37 cellular contexts compared by ENCODE assay signal in the genomic region with DNA sequence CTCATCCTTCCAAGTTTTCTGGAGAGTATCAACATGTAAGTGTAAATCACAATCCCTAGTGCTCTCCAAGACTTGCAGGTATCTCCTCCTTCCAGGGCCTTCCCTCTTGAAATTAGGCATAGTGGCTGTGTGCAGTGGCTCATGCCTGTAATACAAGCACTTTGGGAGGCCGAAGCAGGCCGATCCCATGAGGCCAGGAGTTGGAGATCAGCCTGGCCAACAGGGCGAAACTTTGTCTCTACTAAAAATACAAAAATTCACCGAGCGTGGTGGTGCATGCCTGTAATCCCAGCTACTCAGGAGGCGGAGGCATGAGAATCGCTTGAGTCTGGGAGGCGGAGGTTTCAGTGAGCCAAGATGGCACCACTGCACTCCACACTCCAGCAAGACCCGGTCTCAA. TPM values are rescaled to one million over a fixed set of nuclear protein-coding genes. Genes with fewer than 3 reads are reported as not detected.
"Had no signal": no experiment of that assay in that cellular context is flagged by ENCODE, and none has a peak within 500 bp of the region (broad histone marks: within the 10 kb centered on the region; RNA-seq: fewer than 3 reads in every experiment).

No MANE protein-coding gene starts in this region.

- H3K27ac Mint-ChIP-seq: activated B cell treated with CpG ODN at 0.5 μM for 24 hours; activated CD4-positive, alpha-beta memory T cell treated with anti-CD3 and anti-CD28 coated beads for 36 hours; activated CD4-positive, alpha-beta T cell treated with anti-CD3 and anti-CD28 coated beads, Interleukin-2, amount 10 ng/mL, durations not matched to agents 24 days and 14 days; activated CD8-positive, alpha-beta T cell treated with anti-CD3 and anti-CD28 coated beads for 36 hours; activated naive CD4-positive, alpha-beta T cell treated with anti-CD3 and anti-CD28 coated beads for 36 hours; activated naive CD4-positive, alpha-beta T cell treated with anti-CD3 and anti-CD28 coated beads, Interleukin-2, amount 50 U/mL, for 72 hours; activated naive CD8-positive, alpha-beta T cell treated with anti-CD3 and anti-CD28 coated beads for 36 hours; activated T-cell treated with anti-CD3 and anti-CD28 coated beads, Interleukin-2, amount 50 U/mL, for 72 hours; activated T-helper 1 cell treated with anti-CD3 and anti-CD28 coated beads, Interleukin-12 subunit alpha, Interleukin-12 subunit beta, Interleukin-2, Interleukin-4 antibody, amounts not matched to agents 30 ng/mL and 10 ng/mL and 1 ng/mL, durations not matched to agents 14 hours and 24 hours and 36 hours; activated T-helper 17 cell treated with anti-CD3 and anti-CD28 coated beads, Interleukin-2, amount 50 U/mL, for 72 hours; T-helper 1 cell treated with Interleukin-12 subunit alpha and Interleukin-12 subunit beta and Interleukin-4 antibody, amounts not matched to agents 30 μg/mL and 1 μg/mL, for 36 hours; T-helper 2 cell treated with Interferon-gamma antibody and Interleukin-4, amounts not matched to agents 5 μg/mL and 100 μg/mL, for 36 hours had no signal

- H3K27ac ChIP-seq: adrenal gland, body of pancreas, brain microvascular endothelial cell, breast epithelium, VCaP had no signal

- H3K4me1 ChIP-seq: adrenal gland, body of pancreas, breast epithelium had no signal

- ATAC-seq: activated CD8-positive, alpha-beta T cell treated with anti-CD3 and anti-CD28 coated beads for 36 hours; activated naive CD4-positive, alpha-beta T cell treated with anti-CD3 and anti-CD28 coated beads, Interleukin-2, amount 50 U/mL, for 72 hours; activated T-cell treated with anti-CD3 and anti-CD28 coated beads, Interleukin-2, amount 50 U/mL, for 4 hours; activated T-cell treated with anti-CD3 and anti-CD28 coated beads, Interleukin-2, amount 50 U/mL, for 72 hours; activated T-helper 17 cell treated with anti-CD3 and anti-CD28 coated beads, Interleukin-2, amount 50 U/mL, for 72 hours; body of pancreas had no signal

- H3K9me3 Mint-ChIP-seq: activated B cell treated with CpG ODN at 0.5 μM for 24 hours; activated CD4-positive, alpha-beta T cell treated with anti-CD3 and anti-CD28 coated beads, Interleukin-2, amount 10 ng/mL, durations not matched to agents 24 days and 14 days; activated CD8-positive, alpha-beta T cell treated with anti-CD3 and anti-CD28 coated beads for 36 hours; activated T-cell treated with anti-CD3 and anti-CD28 coated beads, Interleukin-2, amount 50 U/mL, for 4 hours; activated T-cell treated with anti-CD3 and anti-CD28 coated beads, Interleukin-2, amount 50 U/mL, for 72 hours; activated T-helper 17 cell treated with anti-CD3 and anti-CD28 coated beads, Interleukin-2, amount 50 U/mL, for 72 hours had no signal

- H3K4me3 ChIP-seq: adrenal gland, body of pancreas, breast epithelium had no signal

- H3K9me3 ChIP-seq: adrenal gland, body of pancreas, breast epithelium had no signal

- H3K36me3 ChIP-seq: adrenal gland, brain microvascular endothelial cell, breast epithelium had no signal

- H3K4me3 Mint-ChIP-seq: activated B cell treated with CpG ODN at 0.5 μM for 24 hours; activated CD4-positive, alpha-beta memory T cell treated with anti-CD3 and anti-CD28 coated beads for 36 hours; activated CD4-positive, alpha-beta T cell treated with anti-CD3 and anti-CD28 coated beads, Interleukin-2, amount 10 ng/mL, durations not matched to agents 24 days and 14 days; activated CD8-positive, alpha-beta T cell treated with anti-CD3 and anti-CD28 coated beads for 36 hours; activated naive CD4-positive, alpha-beta T cell treated with anti-CD3 and anti-CD28 coated beads for 36 hours; activated naive CD8-positive, alpha-beta T cell treated with anti-CD3 and anti-CD28 coated beads for 36 hours; activated T-cell treated with anti-CD3 and anti-CD28 coated beads, Interleukin-2, amount 50 U/mL, for 4 hours; activated T-cell treated with anti-CD3 and anti-CD28 coated beads, Interleukin-2, amount 50 U/mL, for 72 hours; activated T-helper 1 cell treated with anti-CD3 and anti-CD28 coated beads, Interleukin-12 subunit alpha, Interleukin-12 subunit beta, Interleukin-2, Interleukin-4 antibody, amounts not matched to agents 30 ng/mL and 10 ng/mL and 1 ng/mL, durations not matched to agents 14 hours and 24 hours and 36 hours; activated T-helper 17 cell treated with anti-CD3 and anti-CD28 coated beads, Interleukin-2, amount 50 U/mL, for 72 hours; T-helper 1 cell treated with Interleukin-12 subunit alpha and Interleukin-12 subunit beta and Interleukin-4 antibody, amounts not matched to agents 30 μg/mL and 1 μg/mL, for 36 hours; T-helper 2 cell treated with Interferon-gamma antibody and Interleukin-4, amounts not matched to agents 5 μg/mL and 100 μg/mL, for 36 hours had no signal

- DNase-seq: activated B cell treated with CpG ODN at 0.5 μM for 24 hours; activated CD4-positive, alpha-beta memory T cell treated with anti-CD3 and anti-CD28 coated beads for 36 hours; activated CD4-positive, alpha-beta T cell treated with anti-CD3 and anti-CD28 coated beads for 4 hours; activated CD4-positive, alpha-beta T cell treated with anti-CD3 and anti-CD28 coated beads, Interleukin-2, amount 10 ng/mL, durations not matched to agents 24 days and 14 days; activated CD4-positive, alpha-beta T cell treated with anti-CD3 and anti-CD28 coated beads, Interleukin-2, amount 50 U/mL, for 1 hour; activated CD4-positive, alpha-beta T cell treated with anti-CD3 and anti-CD28 coated beads, Interleukin-2, amount 50 U/mL, for 4 hours; activated CD4-positive, CD25-positive, alpha-beta regulatory T cell treated with anti-CD3 and anti-CD28 coated beads, Interleukin-2, amount 50 U/mL, for 72 hours; activated CD8-positive, alpha-beta memory T cell treated with anti-CD3 and anti-CD28 coated beads, Interleukin-2, amount 50 U/mL, for 4 hours; activated CD8-positive, alpha-beta T cell treated with anti-CD3 and anti-CD28 coated beads for 36 hours; activated effector memory CD4-positive, alpha-beta T cell treated with anti-CD3 and anti-CD28 coated beads, Interleukin-2, amount 50 U/mL, for 16 hours; activated gamma-delta T cell treated with Interleukin-2 at 50 U/mL for 16 hours; activated naive CD4-positive, alpha-beta T cell; activated naive CD4-positive, alpha-beta T cell treated with anti-CD3 and anti-CD28 coated beads for 36 hours; activated naive CD4-positive, alpha-beta T cell treated with anti-CD3 and anti-CD28 coated beads, Interleukin-2, amount 50 U/mL, for 16 hours; activated naive CD8-positive, alpha-beta T cell treated with anti-CD3 and anti-CD28 coated beads for 36 hours; activated T-cell treated with anti-CD3 and anti-CD28 coated beads for 4 hours; activated T-cell treated with anti-CD3 and anti-CD28 coated beads, Interleukin-2, amount 50 U/mL, for 1 hour; activated T-cell treated with anti-CD3 and anti-CD28 coated beads, Interleukin-2, amount 50 U/mL, for 4 hours; activated T-cell treated with anti-CD3 and anti-CD28 coated beads, Interleukin-2, amount 50 U/mL, for 72 hours; adrenal gland; amniotic stem cell; aorta; body of pancreas; brain microvascular endothelial cell; central memory CD4-positive, alpha-beta T cell; T-helper 1 cell; T-helper 2 cell; T-helper 9 cell had no signal

- H3K27me3 ChIP-seq: adrenal gland, body of pancreas, brain microvascular endothelial cell, breast epithelium had no signal

- H3K4me1 Mint-ChIP-seq: activated B cell treated with CpG ODN at 0.5 μM for 24 hours; activated CD4-positive, alpha-beta T cell treated with anti-CD3 and anti-CD28 coated beads, Interleukin-2, amount 10 ng/mL, durations not matched to agents 24 days and 14 days; activated naive CD8-positive, alpha-beta T cell treated with anti-CD3 and anti-CD28 coated beads for 36 hours; activated T-helper 17 cell treated with anti-CD3 and anti-CD28 coated beads, Interleukin-2, amount 50 U/mL, for 72 hours had no signal

- H3K36me3 Mint-ChIP-seq: activated CD4-positive, alpha-beta memory T cell treated with anti-CD3 and anti-CD28 coated beads for 36 hours; activated naive CD4-positive, alpha-beta T cell treated with anti-CD3 and anti-CD28 coated beads, Interleukin-2, amount 50 U/mL, for 72 hours; activated naive CD8-positive, alpha-beta T cell treated with anti-CD3 and anti-CD28 coated beads for 36 hours had no signal

- H3K27me3 Mint-ChIP-seq: activated naive CD8-positive, alpha-beta T cell treated with anti-CD3 and anti-CD28 coated beads for 36 hours had no signal

RNA-seq across cellular contexts. Expression of a gene that starts 9.4 kb away (rescaled TPM):
- total RNA-seq: activated B cell treated with CpG ODN at 0.5 μM for 24 hours; activated CD4-positive, alpha-beta memory T cell treated with anti-CD3 and anti-CD28 coated beads for 36 hours; activated CD4-positive, alpha-beta T cell treated with anti-CD3 and anti-CD28 coated beads, Interleukin-2, amount 10 ng/mL, durations not matched to agents 24 days and 14 days; activated CD8-positive, alpha-beta memory T cell treated with anti-CD3 and anti-CD28 coated beads for 36 hours; activated CD8-positive, alpha-beta T cell treated with anti-CD3 and anti-CD28 coated beads for 36 hours; activated naive CD4-positive, alpha-beta T cell treated with anti-CD3 and anti-CD28 coated beads for 36 hours; activated naive CD8-positive, alpha-beta T cell treated with anti-CD3 and anti-CD28 coated beads for 36 hours; activated T-cell treated with anti-CD3 and anti-CD28 coated beads, Interleukin-2, amount 50 U/mL, for 4 hours; activated T-cell treated with anti-CD3 and anti-CD28 coated beads, Interleukin-2, amount 50 U/mL, for 72 hours; activated T-helper 1 cell treated with anti-CD3 and anti-CD28 coated beads, Interleukin-12 subunit alpha, Interleukin-12 subunit beta, Interleukin-2, Interleukin-4 antibody, amounts not matched to agents 30 ng/mL and 10 ng/mL and 1 ng/mL, durations not matched to agents 14 hours and 24 hours and 36 hours; cardiac septum had no signal
